Comparison of ENCODE assay signal across 32 cellular contexts in genomic region chr1:210057593-210057992, GRCh38.
A peak's percentile ranks its signal among the peaks of the same experiment; 100 is the strongest.
DNase-seq lines count a peak whose midpoint lies in the region; ATAC-seq, FAIRE-seq and TF ChIP-seq lines count a peak whose summit lies in the region.
"Had no signal": no experiment of that assay in that cellular context is flagged by ENCODE, and none has a peak within 500 bp of the region (broad histone marks: within the 10 kb centered on the region; RNA-seq: fewer than 3 reads in every experiment).

No MANE protein-coding gene starts in this region.

- no peaks in the 10 kb centered on the region for H4K20me1 ChIP-seq in K562 (replicated peaks; ENCODE audit: control insufficient read depth, insufficient read depth, low read length)
- H4K20me1 ChIP-seq: BLaER1; BLaER1 treated with 17β-estradiol and CSF1 and Interleukin-3, amounts not matched to agents 10 nM and 100 nM had no signal

- FAIRE-seq in D721Med (lab: Jason Lieb, UNC) = peak; percentile 66
- FAIRE-seq in K562 (lab: Jason Lieb, UNC) = no peak
- FAIRE-seq: A204.1, A549 had no signal

- H3K27ac ChIP-seq in K562 (ENCODE audit: extremely low read depth, low read depth, low read length) = no peak overlapping the region
- H3K27ac ChIP-seq: 22Rv1; A549; BLaER1; BLaER1 treated with 17β-estradiol and CSF1 and Interleukin-3, amounts not matched to agents 10 nM and 100 nM; C4-2B had no signal

- no TSS peak for BruUV-seq in K562 (replicated peaks; lab: Mats Ljungman, UMichigan)

- H3K27me3 ChIP-seq in K562 (ENCODE audit: control insufficient read depth in 2 of 2, insufficient read depth in 2 of 2, low read length in 2 of 2) = no peaks in the 10 kb centered on the region
- H3K27me3 ChIP-seq: BE2C; BLaER1; BLaER1 treated with 17β-estradiol and CSF1 and Interleukin-3, amounts not matched to agents 10 nM and 100 nM had no signal

- H3K9ac ChIP-seq in K562 (ENCODE audit: insufficient read depth in 1 of 2, low read depth in 2 of 2, low read length in 2 of 2) = no peak overlapping the region
- H3K9ac ChIP-seq: BLaER1; BLaER1 treated with 17β-estradiol and CSF1 and Interleukin-3, amounts not matched to agents 10 nM and 100 nM had no signal

- H3K36me3 ChIP-seq in K562 (ENCODE audit: control insufficient read depth, insufficient read depth, low read length) = no peaks in the 10 kb centered on the region
- H3K36me3 ChIP-seq: BLaER1; BLaER1 treated with 17β-estradiol and CSF1 and Interleukin-3, amounts not matched to agents 10 nM and 100 nM had no signal

- TF ChIP-seq POLR2A in K562 (conservative IDR thresholded peaks at IDR 0.05) = no peak

- CTCF ChIA-PET in HEK293T (lab: Yijun Ruan, JAX) = no interaction called here
- CTCF ChIA-PET in K562 (lab: Yijun Ruan, JAX; ENCODE audit: low intra/inter-chr PET ratio) = no interaction called here

- TF ChIP-seq CTCF in D721Med (IDR thresholded peaks at IDR 0.05; ENCODE audit: insufficient read depth, missing control alignments) = no peak
- TF ChIP-seq CTCF in K562 (IDR thresholded peaks at IDR 0.05 in 2 of 3, conservative IDR thresholded peaks at IDR 0.05 in 1 of 3; ENCODE audit: insufficient read depth in 2 of 3, low read depth in 1 of 3, low read length in 3 of 3) = no peak

- intact Hi-C loops in K562 (cut with micrococcal nuclease) = no loop called here

- TF ChIP-seq EP300 in K562 (IDR thresholded peaks at IDR 0.05; ENCODE audit: low read length) = no peak

- no peaks in the 10 kb centered on the region for H3K4me1 ChIP-seq in K562 (replicated peaks in 1 of 2; ENCODE audit: control insufficient read depth in 2 of 2, insufficient read depth in 2 of 2, low read length in 2 of 2)
- H3K4me1 ChIP-seq: A549; BE2C; BLaER1; BLaER1 treated with 17β-estradiol and CSF1 and Interleukin-3, amounts not matched to agents 10 nM and 100 nM; Caco-2 had no signal

- H3K4me3 ChIP-seq in K562 = no peak overlapping the region
- H3K4me3 ChIP-seq: A549; BLaER1; BLaER1 treated with 17β-estradiol and CSF1 and Interleukin-3, amounts not matched to agents 10 nM and 100 nM had no signal

- H3K4me2 ChIP-seq in K562 (ENCODE audit: insufficient read depth, low read length) = no peak overlapping the region
- H3K4me2 ChIP-seq: A549; BLaER1; BLaER1 treated with 17β-estradiol and CSF1 and Interleukin-3, amounts not matched to agents 10 nM and 100 nM had no signal

- TF ChIP-seq RAD21 in K562 (CRISPR knock-in tag; conservative IDR thresholded peaks at IDR 0.05 in 1 of 2, IDR thresholded peaks at IDR 0.05 in 1 of 2) = no peak

- in situ Hi-C loops in K562 (cut with MboI) = no loop called here

- POLR2A ChIA-PET in HEK293T (lab: Yijun Ruan, JAX) (no interaction called here), K562 (lab: Yijun Ruan, JAX) (no interaction called here)

- ATAC-seq in K562 = no peak
- no peak for ATAC-seq in stimulated activated naive CD8-positive, alpha-beta T cell treated with anti-CD3 and anti-CD28 coated beads, Interleukin-15, Interleukin-2, amounts not matched to agents 100 U/mL and 50 U/mL, for 24 hours
- ATAC-seq: A549; CD8-positive, alpha-beta T cell had no signal

- no peaks in the 10 kb centered on the region for H3K9me1 ChIP-seq in K562 (ENCODE audit: control insufficient read depth, insufficient read depth, low read length)

- DNase-seq in D721Med (ENCODE audit: insufficient read length, low spot score) (no peak), HEK293T (ENCODE audit: extremely low spot score) (no peak), K562 (ENCODE audit: extremely low read depth in 1 of 4, low spot score in 3 of 4) (no peak), COLO829 (ENCODE audit: low spot score) (no peak)
- DNase-seq in stimulated activated naive CD8-positive, alpha-beta T cell treated with anti-CD3 and anti-CD28 coated beads, Interleukin-15, Interleukin-2, amounts not matched to agents 100 U/mL and 50 U/mL, for 24 hours = no peak
- DNase-seq in activated T-cell treated with anti-CD3 and anti-CD28 coated beads, Interleukin-2, amount 50 U/mL, for 1 hour = no peak
- DNase-seq: 8988T; ACHN; AML-193; BE2C; C1 segment of cervical spinal cord; Caco-2; Calu3; CD4-positive, alpha-beta memory T cell; CD4-positive, alpha-beta T cell; CD4-positive, CD25-positive, alpha-beta regulatory T cell; CD8-positive, alpha-beta memory T cell; CD8-positive, alpha-beta T cell; COR-L47; DMS 273 treated with DMSO at 0.1 percent for 48 hours; DMS153; DMS53; DMS79; DMS79 treated with DMSO at 0.1 percent for 48 hours; DND-41; EL had no signal

- no peaks in the 10 kb centered on the region for H3K79me2 ChIP-seq in K562 (ENCODE audit: control insufficient read depth, insufficient read depth, low read length)

- H2AFZ ChIP-seq in K562 (ENCODE audit: low read depth, low read length) = no peak overlapping the region

- H3K9me3 ChIP-seq in K562 (replicated peaks; ENCODE audit: control insufficient read depth, insufficient read depth, low read depth, low read length) = no peaks in the 10 kb centered on the region
- H3K9me3 ChIP-seq: A549; BE2C; BLaER1; BLaER1 treated with 17β-estradiol and CSF1 and Interleukin-3, amounts not matched to agents 10 nM and 100 nM; Caco-2 had no signal

TF ChIP-seq in HEK293T, 16 proteins besides CTCF, POLR2A, EP300 and RAD21:
- TF ChIP-seq LEF1 (IDR thresholded peaks at IDR 0.05; ENCODE audit: borderline replicate concordance) = no peak
- TF ChIP-seq L3MBTL2 (conservative IDR thresholded peaks at IDR 0.05) = no peak
- peak; percentile 78 for TF ChIP-seq PKNOX1 (IDR thresholded peaks at IDR 0.05)
- no peak for TF ChIP-seq BHLHE40 (IDR thresholded peaks at IDR 0.05; ENCODE audit: borderline replicate concordance)
- no peak for TF ChIP-seq SUZ12 (IDR thresholded peaks at IDR 0.05)
- no peak for TF ChIP-seq FOXM1 (IDR thresholded peaks at IDR 0.05; ENCODE audit: borderline replicate concordance)
- no peak for TF ChIP-seq ARNT (IDR thresholded peaks at IDR 0.05)
- TF ChIP-seq HDGF (IDR thresholded peaks at IDR 0.05; ENCODE audit: borderline replicate concordance) = no peak
- TF ChIP-seq ZNF384 (IDR thresholded peaks at IDR 0.05) = no peak
TF ChIP-seq in HEK293T: peak in this region for 1.

TF ChIP-seq in K562, 482 proteins besides CTCF, POLR2A, EP300 and RAD21:
- TF ChIP-seq CSDE1 (IDR thresholded peaks at IDR 0.05) (no peak), PBX2 (CRISPR knock-in tag; IDR thresholded peaks at IDR 0.05; ENCODE audit: low read depth) (no peak), PBX2 (tag; conservative IDR thresholded peaks at IDR 0.05; ENCODE audit: low read depth) (peak; percentile 72), PKNOX1 (IDR thresholded peaks at IDR 0.05) (peak; percentile 67; the same call in 1 of the 2 replicates), MEIS2 (IDR thresholded peaks at IDR 0.05; ENCODE audit: partially characterized antibody) (peak; percentile 64)
